In the genomic region with DNA sequence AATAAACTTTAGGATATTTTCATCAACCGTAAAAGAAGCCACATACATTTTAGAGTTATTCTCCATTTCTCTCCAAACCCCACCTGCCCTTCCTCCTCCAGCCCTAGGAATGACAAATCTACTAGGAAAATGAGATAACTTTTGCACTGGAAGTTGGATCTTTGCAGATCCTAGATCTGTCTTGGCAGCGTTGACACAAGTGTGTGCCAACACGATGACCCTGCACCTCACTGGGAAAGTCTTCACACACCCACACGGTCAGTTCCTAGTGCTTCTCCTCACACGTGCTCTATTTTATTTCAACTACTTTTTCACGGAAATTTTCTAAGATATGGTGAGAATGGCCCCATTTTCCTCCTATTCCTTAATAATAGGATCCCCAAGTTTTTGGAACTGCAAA, we compare ENCODE assay signal across 21 cellular contexts. TPM values are rescaled to one million over a fixed set of nuclear protein-coding genes. Genes with fewer than 3 reads are reported as not detected.
DNase-seq lines count a peak whose midpoint lies in the region; ATAC-seq, FAIRE-seq and TF ChIP-seq lines count a peak whose summit lies in the region.
"Had no signal": no experiment of that assay in that cellular context is flagged by ENCODE, and none has a peak within 500 bp of the region (broad histone marks: within the 10 kb centered on the region; RNA-seq: fewer than 3 reads in every experiment).

No MANE protein-coding gene starts in this region.

- H3K27ac Mint-ChIP-seq in MCF 10A (ENCODE audit: low read depth, unreplicated experiment) (no peak overlapping the region), activated B cell treated with CpG ODN at 0.5 μM for 24 hours (peak overlapping the region; percentile 1)
- H3K27ac Mint-ChIP-seq: CD8-positive, alpha-beta memory T cell had no signal

- TF ChIP-seq POLR2A in breast epithelium (IDR thresholded peaks at IDR 0.05), result no peak

- peaks cover 10% of the 10 kb centered on the region for H3F3A ChIP-seq in PC-3 (ENCODE audit: low read length, unreplicated experiment)

- intact Hi-C loops in MCF 10A (cut with micrococcal nuclease), result no loop called here
- intact Hi-C loops in breast epithelium (cut with DNase I; ENCODE audit: low total_unique reads), result loop anchor here (5.0 kb wide), 1 partner anchor 1271 kb away; no protein-coding TSS in a partner anchor
- intact Hi-C loops in PC-3 (cut with micrococcal nuclease), result no loop called here
- intact Hi-C loops in activated B cell treated with CpG ODN at 0.5 μM for 24 hours (cut with micrococcal nuclease), result no loop called here

- no peak for TF ChIP-seq CTCF in MCF 10A (IDR thresholded peaks at IDR 0.05; ENCODE audit: unreplicated experiment)
- no peak for TF ChIP-seq CTCF in breast epithelium (IDR thresholded peaks at IDR 0.05)
- no peak for TF ChIP-seq CTCF in PC-3 (conservative IDR thresholded peaks at IDR 0.05; ENCODE audit: low read depth, low read length)
- no peak for TF ChIP-seq CTCF in activated B cell treated with CpG ODN at 0.5 μM for 24 hours (IDR thresholded peaks at IDR 0.05)
- TF ChIP-seq CTCF in D721Med (IDR thresholded peaks at IDR 0.05; ENCODE audit: insufficient read depth, missing control alignments), result no peak

- H3K9me2 ChIP-seq in PC-3 (replicated peaks; ENCODE audit: low read length), result no peaks in the 10 kb centered on the region

- H3K4me3 Mint-ChIP-seq in MCF 10A (ENCODE audit: unreplicated experiment) (no peak overlapping the region), activated B cell treated with CpG ODN at 0.5 μM for 24 hours (no peak overlapping the region)
- H3K4me3 Mint-ChIP-seq: CD4-positive, CD25-positive, alpha-beta regulatory T cell; CD8-positive, alpha-beta memory T cell had no signal

- H3K27me3 ChIP-seq in breast epithelium (no peaks in the 10 kb centered on the region), PC-3 (ENCODE audit: low read length) (no peaks in the 10 kb centered on the region)
- H3K27me3 ChIP-seq: BE2C had no signal

- peak overlapping the region; percentile 71 for H3K9ac ChIP-seq in PC-3 (ENCODE audit: low read length)
- H3K9ac ChIP-seq: GM23248 had no signal

- no peak overlapping the region for H2AFZ ChIP-seq in PC-3 (ENCODE audit: low read length)
- H2AFZ ChIP-seq: GM23248 had no signal

- H4K20me1 ChIP-seq in PC-3 (ENCODE audit: low read length), result no peaks in the 10 kb centered on the region

- H3K36me3 Mint-ChIP-seq in MCF 10A (ENCODE audit: insufficient read depth, unreplicated experiment) (no peaks in the 10 kb centered on the region), activated B cell treated with CpG ODN at 0.5 μM for 24 hours (ENCODE audit: low read depth) (no peaks in the 10 kb centered on the region)
- H3K36me3 Mint-ChIP-seq: CD4-positive, CD25-positive, alpha-beta regulatory T cell; CD8-positive, alpha-beta memory T cell had no signal

- peak; percentile 27 for DNase-seq in MCF 10A (ENCODE audit: unreplicated experiment)
- no peak for DNase-seq in breast epithelium (ENCODE audit: low spot score in 2 of 2)
- DNase-seq in PC-3, result no peak
- no peak for DNase-seq in activated B cell treated with CpG ODN at 0.5 μM for 24 hours
- no peak for DNase-seq in D721Med (ENCODE audit: insufficient read length, low spot score)
- no peak for DNase-seq in stimulated activated CD4-positive, alpha-beta T cell treated with anti-CD3 and anti-CD28 coated beads, Interleukin-4, amount 100 ng/mL, for 4 hours
- DNase-seq: 8988T; BE2C; C1 segment of cervical spinal cord; CD4-positive, CD25-positive, alpha-beta regulatory T cell; CD8-positive, alpha-beta memory T cell; COR-L47; DMS79; GDM1; GM23248; IMR-90 had no signal

- H3K36me3 ChIP-seq in breast epithelium, result no peaks in the 10 kb centered on the region
- no peaks in the 10 kb centered on the region for H3K36me3 ChIP-seq in PC-3 (ENCODE audit: low read depth, low read length)
- H3K36me3 ChIP-seq: BE2C, HAP-1 had no signal

- BruUV-seq in MCF 10A (replicated peaks; lab: Mats Ljungman, UMichigan) (no TSS peak), PC-3 (replicated peaks; lab: Mats Ljungman, UMichigan) (no TSS peak)

- H3K4me1 ChIP-seq in breast epithelium (peaks cover 7 to 10% of the 10 kb centered on the region in 2 donors), PC-3 (ENCODE audit: insufficient read depth, low read length) (peaks cover 71% of the 10 kb centered on the region)
- H3K4me1 ChIP-seq: HAP-1 had no signal

- no peak for ATAC-seq in PC-3
- no peak for ATAC-seq in activated B cell treated with CpG ODN at 0.5 μM for 24 hours (ENCODE audit: low read depth)
- ATAC-seq in HG03565 (IDR thresholded peaks at IDR 0.05; ENCODE audit: unreplicated experiment), result no peak

- CTCF ChIA-PET in MCF 10A (lab: Yijun Ruan, JAX) (interaction anchor here (2.5 kb wide), 1 partner anchor 120 kb away, joined by 8 read pairs; no protein-coding TSS in a partner anchor), PC-3 (lab: Charles Lee) (no interaction called here), activated B cell treated with CpG ODN at 0.5 μM for 24 hours (lab: Charles Lee) (interaction anchor here (1.1 kb wide), 1 partner anchor 120 kb away, joined by 3 read pairs; no protein-coding TSS in a partner anchor)

- H3K9me3 ChIP-seq in breast epithelium (no peaks in the 10 kb centered on the region), PC-3 (ENCODE audit: low read length) (no peaks in the 10 kb centered on the region)
- H3K9me3 ChIP-seq: BE2C, HAP-1 had no signal

- H3K4me2 ChIP-seq in PC-3 (ENCODE audit: low read length), result peak overlapping the region; percentile 54; the same call in 1 of the 2 replicates

- no peak overlapping the region for H3K4me3 ChIP-seq in breast epithelium
- H3K4me3 ChIP-seq in PC-3 (ENCODE audit: low read length), result no peak overlapping the region
- H3K4me3 ChIP-seq: GM23248, HAP-1 had no signal

- no peaks in the 10 kb centered on the region for H3K79me2 ChIP-seq in PC-3 (ENCODE audit: low read length)

- no peak for FAIRE-seq in D721Med (lab: Jason Lieb, UNC)
- FAIRE-seq: GM12892, GM18507 had no signal

- no peak overlapping the region for H3K27ac ChIP-seq in breast epithelium
- peak overlapping the region; percentile 89 for H3K27ac ChIP-seq in PC-3 (ENCODE audit: low read length)
- H3K27ac ChIP-seq: GM23248, HL-60 had no signal

- POLR2A ChIA-PET in MCF 10A (lab: Yijun Ruan, JAX), result interaction anchor here (0.9 to 2.2 kb wide), 3 partner anchors 9 to 120 kb away, joined by 3 to 5 read pairs (median 4); a partner anchor contains a TSS
- POLR2A ChIA-PET in PC-3 (lab: Charles Lee; ENCODE audit: unreplicated experiment), result no interaction called here
- POLR2A ChIA-PET in activated B cell treated with CpG ODN at 0.5 μM for 24 hours (lab: Charles Lee), result no interaction called here

- H3K4me1 Mint-ChIP-seq in MCF 10A (ENCODE audit: insufficient read depth, unreplicated experiment) (peaks cover 44% of the 10 kb centered on the region), activated B cell treated with CpG ODN at 0.5 μM for 24 hours (peaks cover 4% of the 10 kb centered on the region)
- H3K4me1 Mint-ChIP-seq: CD8-positive, alpha-beta memory T cell had no signal

- H3K27me3 Mint-ChIP-seq in MCF 10A (ENCODE audit: insufficient read depth, unreplicated experiment) (no peaks in the 10 kb centered on the region), activated B cell treated with CpG ODN at 0.5 μM for 24 hours (no peaks in the 10 kb centered on the region)
- H3K27me3 Mint-ChIP-seq: CD8-positive, alpha-beta memory T cell had no signal

- H3K9me3 Mint-ChIP-seq in MCF 10A (ENCODE audit: unreplicated experiment) (no peaks in the 10 kb centered on the region), activated B cell treated with CpG ODN at 0.5 μM for 24 hours (no peaks in the 10 kb centered on the region)
- H3K9me3 Mint-ChIP-seq: CD4-positive, CD25-positive, alpha-beta regulatory T cell; CD8-positive, alpha-beta memory T cell had no signal

RNA-seq across cellular contexts. Expression of a gene that starts 14.1 kb away (rescaled TPM):
- total RNA-seq in MCF 10A (2022) (136 and 144 TPM in 2 replicates), breast epithelium (10 to 100 TPM; 38.6 to 41.9 (median 41.6) TPM), PC-3 (2014; rRNA removed) (312 and 339 TPM in 2 replicates), activated B cell treated with CpG ODN at 0.5 μM for 24 hours (15.2 and 15.9 TPM in 2 replicates)
